Comparison of ENCODE assay signal across 27 cellular contexts in the genomic region with DNA sequence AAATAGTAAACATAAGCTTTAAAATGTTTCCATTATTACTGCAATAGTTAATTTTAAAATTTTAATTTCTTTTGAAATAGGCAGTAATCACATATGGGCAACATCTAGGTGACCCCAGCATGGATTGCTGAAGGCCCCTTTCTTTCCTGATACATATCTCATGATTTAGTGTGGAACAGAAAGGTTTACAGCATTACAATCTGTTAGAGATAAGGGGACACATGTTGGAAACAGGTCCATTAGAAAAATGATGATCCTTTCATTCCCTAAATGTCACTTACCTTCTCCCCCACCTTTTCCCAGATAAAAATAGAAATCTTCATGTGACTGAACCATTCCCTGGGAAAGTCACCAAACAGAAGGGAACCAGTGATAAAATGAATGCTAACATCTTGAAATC.
"Had no signal": no experiment of that assay in that cellular context is flagged by ENCODE, and none has a peak within 500 bp of the region (broad histone marks: within the 10 kb centered on the region; RNA-seq: fewer than 3 reads in every experiment).

No MANE protein-coding gene starts in this region.

- H3K27ac ChIP-seq: adrenal gland, body of pancreas, coronary artery, dorsolateral prefrontal cortex, foreskin keratinocyte, gastrocnemius medialis, heart right ventricle had no signal

- H3K36me3 ChIP-seq: adrenal gland, gastrocnemius medialis, heart right ventricle had no signal

- H3K4me1 ChIP-seq: foreskin keratinocyte had no signal

- DNase-seq: activated CD4-positive, alpha-beta memory T cell treated with anti-CD3 and anti-CD28 coated beads for 36 hours; activated CD4-positive, alpha-beta T cell treated with anti-CD3 and anti-CD28 coated beads for 36 hours; activated CD4-positive, alpha-beta T cell treated with anti-CD3 and anti-CD28 coated beads, Interleukin-2, amount 10 ng/mL, durations not matched to agents 24 days and 14 days; activated CD4-positive, CD25-positive, alpha-beta regulatory T cell; activated CD4-positive, CD25-positive, alpha-beta regulatory T cell treated with anti-CD3 and anti-CD28 coated beads, Interleukin-2, amount 50 U/mL, for 72 hours; activated CD8-positive, alpha-beta memory T cell treated with anti-CD3 and anti-CD28 coated beads, Interleukin-2, amount 10 ng/mL, durations not matched to agents 7 days and 5 days; activated CD8-positive, alpha-beta memory T cell treated with anti-CD3 and anti-CD28 coated beads, Interleukin-2, amount 50 U/mL, for 4 hours; activated CD8-positive, alpha-beta T cell treated with anti-CD3 and anti-CD28 coated beads, Interleukin-2, amount 10 ng/mL, durations not matched to agents 7 days and 5 days; activated effector memory CD4-positive, alpha-beta T cell treated with anti-CD3 and anti-CD28 coated beads, Interleukin-2, amount 50 U/mL, for 16 hours; activated naive CD4-positive, alpha-beta T cell treated with anti-CD3 and anti-CD28 coated beads for 36 hours; activated naive CD8-positive, alpha-beta T cell treated with anti-CD3 and anti-CD28 coated beads for 36 hours; activated naive CD8-positive, alpha-beta T cell treated with anti-CD3 and anti-CD28 coated beads, Interleukin-2, amount 50 U/mL, for 24 hours; activated T-cell treated with anti-CD3 and anti-CD28 coated beads, Interleukin-2, amount 50 U/mL, for 1 hour; activated T-cell treated with anti-CD3 and anti-CD28 coated beads, Interleukin-2, amount 50 U/mL, for 48 hours; adrenal gland; amygdala; aorta; body of pancreas; dorsolateral prefrontal cortex; effector memory CD4-positive, alpha-beta T cell; endodermal cell; foreskin keratinocyte; gastrocnemius medialis; heart right ventricle; T-helper 2 cell had no signal

- H3K4me3 ChIP-seq: adrenal gland, body of pancreas, coronary artery, dorsolateral prefrontal cortex, gastrocnemius medialis, heart right ventricle had no signal

- ATAC-seq: activated CD4-positive, alpha-beta T cell treated with anti-CD3 and anti-CD28 coated beads for 36 hours; activated CD8-positive, alpha-beta memory T cell treated with anti-CD3 and anti-CD28 coated beads, Interleukin-2, amount 10 ng/mL, durations not matched to agents 7 days and 5 days; activated CD8-positive, alpha-beta T cell treated with anti-CD3 and anti-CD28 coated beads, Interleukin-2, amount 10 ng/mL, durations not matched to agents 7 days and 5 days; activated naive CD8-positive, alpha-beta T cell treated with anti-CD3 and anti-CD28 coated beads, Interleukin-2, amount 50 U/mL, for 24 hours; body of pancreas; esophagus mucosa; foreskin keratinocyte; gastrocnemius medialis; heart right ventricle had no signal

- H3K9me3 ChIP-seq: adrenal gland, body of pancreas, gastrocnemius medialis, heart right ventricle had no signal

- H3K27me3 ChIP-seq: adrenal gland, body of pancreas, dorsolateral prefrontal cortex, foreskin keratinocyte, gastrocnemius medialis, heart right ventricle had no signal
